In the genomic region with DNA sequence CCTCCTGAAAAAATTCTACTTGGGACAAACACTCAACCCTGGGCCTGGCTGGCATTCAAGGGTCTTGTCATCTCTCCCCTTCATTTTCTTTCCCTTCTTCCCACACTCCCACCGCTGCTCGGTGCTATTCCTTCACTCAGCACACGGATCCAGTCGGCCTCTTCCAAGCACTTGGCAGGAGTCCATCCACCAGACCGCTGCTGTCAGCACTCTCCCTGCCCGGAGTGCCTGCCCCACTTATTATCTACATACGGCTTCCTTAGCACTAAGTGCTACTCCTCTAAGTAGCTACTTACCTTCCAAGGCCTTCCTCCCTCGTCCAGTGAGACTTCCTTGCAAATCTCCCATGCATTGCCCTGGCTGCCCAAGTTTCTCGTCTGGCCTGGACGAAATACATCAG, we compare ENCODE assay signal across 14 cellular contexts. TPM values are rescaled to one million over a fixed set of nuclear protein-coding genes. Genes with fewer than 3 reads are reported as not detected.
DNase-seq lines count a peak whose midpoint lies in the region; ATAC-seq and TF ChIP-seq lines count a peak whose summit lies in the region.
"Had no signal": no experiment of that assay in that cellular context is flagged by ENCODE, and none has a peak within 500 bp of the region (broad histone marks: within the 10 kb centered on the region; RNA-seq: fewer than 3 reads in every experiment).

No MANE protein-coding gene starts in this region.

- no peak overlapping the region for H3K27ac ChIP-seq in HEK293 (ENCODE audit: extremely low read depth, low read depth, low read length)
- no peak overlapping the region for H3K27ac ChIP-seq in SK-N-SH (ENCODE audit: low read depth in 2 of 2, low read length in 1 of 2)
- H3K27ac ChIP-seq in tibial nerve = no peak overlapping the region
- H3K27ac ChIP-seq: body of pancreas, thoracic aorta had no signal

- H3K9me3 ChIP-seq in HEK293 (ENCODE audit: control insufficient read depth, insufficient read depth, low read depth, low read length) (no peaks in the 10 kb centered on the region), SK-N-SH (no peaks in the 10 kb centered on the region), tibial nerve (peaks cover 0 to 2% (median 0%) of the 10 kb centered on the region in 4 donors)
- H3K9me3 ChIP-seq: body of pancreas, thoracic aorta had no signal

- TF ChIP-seq POLR2A in tibial nerve (IDR thresholded peaks at IDR 0.05) = no peak

- no peaks in the 10 kb centered on the region for H3K27me3 ChIP-seq in SK-N-SH (ENCODE audit: insufficient read depth)
- no peaks in the 10 kb centered on the region for H3K27me3 ChIP-seq in tibial nerve
- H3K27me3 ChIP-seq: body of pancreas had no signal

- no peaks in the 10 kb centered on the region for H3K9me2 ChIP-seq in SK-N-SH

- intact Hi-C loops in Right ventricle myocardium superior (cut with DNase I) = no loop called here

- peak; percentile 17; the same call in 1 of the 2 replicates for TF ChIP-seq CTCF in HEK293 (tag by site-specific recombination; IDR thresholded peaks at IDR 0.05)
- no peak for TF ChIP-seq CTCF in SK-N-SH (IDR thresholded peaks at IDR 0.05)
- TF ChIP-seq CTCF in tibial nerve (IDR thresholded peaks at IDR 0.05) = no peak

- no peak overlapping the region for H3K4me3 ChIP-seq in HEK293 (ENCODE audit: low read depth, low read length)
- H3K4me3 ChIP-seq in SK-N-SH (ENCODE audit: low read depth in 2 of 2, low read length in 1 of 2) = no peak overlapping the region
- no peak overlapping the region for H3K4me3 ChIP-seq in tibial nerve
- H3K4me3 ChIP-seq: body of pancreas, thoracic aorta had no signal

- peak; percentile 26; the same call in 1 of the 2 replicates for TF ChIP-seq RAD21 in SK-N-SH (IDR thresholded peaks at IDR 0.05; ENCODE audit: low read length)

- WGBS in SK-N-SH (ENCODE audit: low lambda C conversion rate) = 48% methylated on average over 10 of the region's 10 CpGs
- WGBS in tibial nerve, 2 donors = 45 to 46% methylated on average over 10 of the region's 10 CpGs

- DNase-seq in SK-N-SH (peak; percentile 60), Right ventricle myocardium superior (peak; percentile 65), renal cortical epithelial cell (ENCODE audit: low read depth) (peak; percentile 36), tibial nerve (ENCODE audit: low spot score in 2 of 2) (no peak)
- no peak for DNase-seq in stimulated activated CD4-positive, alpha-beta T cell treated with anti-CD3 and anti-CD28 coated beads, Interleukin-2, amount 100 ng/mL, for 48 hours
- no peak for DNase-seq in activated CD8-positive, alpha-beta memory T cell treated with anti-CD3 and anti-CD28 coated beads, Interleukin-2, amount 50 U/mL, for 48 hours
- DNase-seq: activated CD4-positive, alpha-beta T cell treated with anti-CD3 and anti-CD28 coated beads for 48 hours; Calu3; MM.1S had no signal

- POLR2A ChIA-PET in HEK293 (lab: Yijun Ruan, JAX) (no interaction called here), SK-N-SH (lab: Yijun Ruan, JAX) (no interaction called here)

- CTCF ChIA-PET in HEK293 (lab: Yijun Ruan, JAX) = interaction anchor here (0.7 kb wide), 1 partner anchor 410 kb away, joined by 4 read pairs; no protein-coding TSS in a partner anchor
- CTCF ChIA-PET in SK-N-SH (lab: Yijun Ruan, JAX) = no interaction called here

- no peak overlapping the region for H3K9ac ChIP-seq in SK-N-SH

- ATAC-seq in Right ventricle myocardium superior (ENCODE audit: poor library complexity) (peak; percentile 80), GM21515 (IDR thresholded peaks at IDR 0.05; ENCODE audit: unreplicated experiment) (no peak)
- ATAC-seq: activated T-helper 17 cell treated with anti-CD3 and anti-CD28 coated beads, Interleukin-2, amount 50 U/mL, for 72 hours; body of pancreas had no signal

- no peaks in the 10 kb centered on the region; the same call in 1 of the 2 replicates for H3K4me1 ChIP-seq in HEK293 (ENCODE audit: control insufficient read depth, insufficient read depth, low read length)
- H3K4me1 ChIP-seq in SK-N-SH (ENCODE audit: control insufficient read depth in 1 of 2, insufficient read depth in 2 of 2, low read depth in 1 of 2, low read length in 1 of 2) = peaks cover 0 to 12% of the 10 kb centered on the region in 2 experiments; a peak in 1 of 4 replicates
- H3K4me1 ChIP-seq in tibial nerve = peaks cover 0 to 14% (median 0%) of the 10 kb centered on the region in 4 donors
- H3K4me1 ChIP-seq: body of pancreas had no signal

- H3F3A ChIP-seq in SK-N-SH (replicated peaks; ENCODE audit: insufficient read depth) = no peaks in the 10 kb centered on the region

- no peaks in the 10 kb centered on the region for H3K36me3 ChIP-seq in HEK293 (ENCODE audit: control insufficient read depth in 2 of 2, insufficient read depth in 1 of 2, low read length in 2 of 2)
- no peaks in the 10 kb centered on the region for H3K36me3 ChIP-seq in SK-N-SH (replicated peaks in 1 of 2; ENCODE audit: control insufficient read depth in 1 of 2, insufficient read depth in 2 of 2, low read length in 1 of 2)
- H3K36me3 ChIP-seq in tibial nerve = no peaks in the 10 kb centered on the region
- H3K36me3 ChIP-seq: thoracic aorta had no signal

- no peak overlapping the region for H3K4me2 ChIP-seq in SK-N-SH

- no peaks in the 10 kb centered on the region for H4K20me1 ChIP-seq in SK-N-SH (ENCODE audit: insufficient read depth)

- TF ChIP-seq EP300 in SK-N-SH (IDR thresholded peaks at IDR 0.05; ENCODE audit: borderline replicate concordance in 1 of 2, low read depth in 1 of 2, low read length in 1 of 2) (no peak), tibial nerve (IDR thresholded peaks at IDR 0.05) (no peak)

- no peaks in the 10 kb centered on the region for H3K79me2 ChIP-seq in SK-N-SH (ENCODE audit: insufficient read depth)

- H2AFZ ChIP-seq in SK-N-SH (ENCODE audit: low read depth) = no peak overlapping the region

TF ChIP-seq in HEK293, 187 proteins besides CTCF, POLR2A, EP300 and RAD21 (continues in another document):
- no peak for TF ChIP-seq ZSCAN5A (tag by site-specific recombination; IDR thresholded peaks at IDR 0.05)
- no peak for TF ChIP-seq ZNF121 (tag by site-specific recombination; IDR thresholded peaks at IDR 0.05)

TF ChIP-seq in SK-N-SH, 30 proteins besides CTCF, POLR2A, EP300 and RAD21:
- TF ChIP-seq NFIC (IDR thresholded peaks at IDR 0.05; ENCODE audit: borderline replicate concordance) (peak; percentile 51), MEF2A (IDR thresholded peaks at IDR 0.05; ENCODE audit: borderline replicate concordance, low read depth) (no peak), PBX3 (IDR thresholded peaks at IDR 0.05) (peak; percentile 52)

RNA-seq across cellular contexts. Expression of gene CALM1, which starts 29.8 kb away (rescaled TPM):
- 221 and 299 TPM in 2 replicates for polyA plus RNA-seq in SK-N-SH (2012; rRNA removed)
- 260 and 283 TPM in 2 replicates for polyA plus RNA-seq in SK-N-SH (2012; cell fraction: cytosol; rRNA removed)
- polyA plus RNA-seq in SK-N-SH (2012; cell fraction: nucleus; rRNA removed) = 165 and 178 TPM in 2 replicates
- 575 TPM for total RNA-seq in Right ventricle myocardium superior
- total RNA-seq in renal cortical epithelial cell = 297 and 309 TPM in 2 replicates
- total RNA-seq in tibial nerve = 100 to 1,000 TPM; 117 to 209 (median 165) TPM

Comparison
In these comparisons a context has a peak if more than half of its experiments do, and no peak if none do; other contexts are left out.
1. DNase-seq: peak in SK-N-SH (single experiment), Right ventricle myocardium superior (single experiment) and renal cortical epithelial cell (single experiment); none in tibial nerve (0 of 2), stimulated activated CD4-positive, alpha-beta T cell treated with anti-CD3 and anti-CD28 coated beads, Interleukin-2, amount 100 ng/mL, for 48 hours (0 of 2) and activated CD8-positive, alpha-beta memory T cell treated with anti-CD3 and anti-CD28 coated beads, Interleukin-2, amount 50 U/mL, for 48 hours (single experiment).
2. Of the 4 proteins assayed by ChIP-seq in both HEK293 and SK-N-SH: peak only in HEK293: CTCF; only in SK-N-SH: PBX3; in both: none; in neither: 2.